ENCODE assay signal across 11 cellular contexts in the genomic region with DNA sequence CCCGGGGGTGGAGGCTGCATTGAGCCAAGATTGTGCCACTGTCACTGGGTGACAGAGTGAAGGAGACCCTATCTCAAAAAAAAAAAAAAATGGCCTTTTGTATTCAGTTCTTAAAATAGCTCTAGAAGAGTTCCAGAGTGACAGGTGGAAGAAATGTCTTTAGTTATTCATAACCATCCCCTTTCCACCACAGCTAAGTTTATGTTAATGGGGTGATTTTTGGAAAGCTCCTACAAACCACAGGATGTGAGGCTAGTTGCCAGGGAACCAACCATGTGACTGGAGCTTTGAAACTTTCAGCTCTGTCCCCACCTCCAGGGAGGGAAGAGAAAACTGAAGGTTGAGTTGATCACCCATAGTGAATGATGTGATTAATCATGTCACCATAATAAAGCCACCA. TPM values are rescaled to one million over a fixed set of nuclear protein-coding genes. Genes with fewer than 3 reads are reported as not detected.
DNase-seq lines count a peak whose midpoint lies in the region; ATAC-seq and TF ChIP-seq lines count a peak whose summit lies in the region.
"Had no signal": no experiment of that assay in that cellular context is flagged by ENCODE, and none has a peak within 500 bp of the region (broad histone marks: within the 10 kb centered on the region; RNA-seq: fewer than 3 reads in every experiment).

No MANE protein-coding gene starts in this region.

- H3K27ac Mint-ChIP-seq in CD4-positive, alpha-beta T cell, result peak overlapping the region; percentile 64
- peak overlapping the region; percentile 19 for H3K27ac Mint-ChIP-seq in activated CD4-positive, alpha-beta T cell treated with anti-CD3 and anti-CD28 coated beads for 36 hours

- peak; percentile 96 for ATAC-seq in CD4-positive, alpha-beta T cell (ENCODE audit: poor library complexity)
- peak; percentile 51 for ATAC-seq in HG02642 (IDR thresholded peaks at IDR 0.05; ENCODE audit: poor library complexity, unreplicated experiment)
- ATAC-seq in activated CD4-positive, alpha-beta T cell treated with anti-CD3 and anti-CD28 coated beads for 36 hours, result peak; percentile 98

- H3K36me3 ChIP-seq in spleen (peaks cover 0 to 97% (median 31%) of the 10 kb centered on the region in 6 donors), left ventricle myocardium inferior (peaks cover 49% of the 10 kb centered on the region)
- H3K36me3 ChIP-seq: HAP-1 had no signal

- no peaks in the 10 kb centered on the region for H3K27me3 ChIP-seq in CD4-positive, alpha-beta T cell (ENCODE audit: control insufficient read depth, insufficient read depth, low read length)
- H3K27me3 ChIP-seq in spleen (replicated peaks in 1 of 7) (no peaks in the 10 kb centered on the region), left ventricle myocardium inferior (ENCODE audit: low read depth) (no peaks in the 10 kb centered on the region)

- peaks cover 12% of the 10 kb centered on the region for H3K4me1 Mint-ChIP-seq in CD4-positive, alpha-beta T cell (ENCODE audit: low read depth)
- peaks cover 17% of the 10 kb centered on the region for H3K4me1 Mint-ChIP-seq in activated CD4-positive, alpha-beta T cell treated with anti-CD3 and anti-CD28 coated beads for 36 hours

- no peak overlapping the region for H3K27ac ChIP-seq in CD4-positive, alpha-beta T cell (ENCODE audit: low read depth, low read length)
- H3K27ac ChIP-seq in spleen (no peak overlapping the region), left ventricle myocardium inferior (replicated peaks) (no peak overlapping the region)

- no peak overlapping the region for H3K4me3 Mint-ChIP-seq in CD4-positive, alpha-beta T cell
- H3K4me3 Mint-ChIP-seq in activated CD4-positive, alpha-beta T cell treated with anti-CD3 and anti-CD28 coated beads for 36 hours, result no peak overlapping the region

- no peaks in the 10 kb centered on the region for H3K27me3 Mint-ChIP-seq in CD4-positive, alpha-beta T cell
- H3K27me3 Mint-ChIP-seq in activated CD4-positive, alpha-beta T cell treated with anti-CD3 and anti-CD28 coated beads for 36 hours, result no peaks in the 10 kb centered on the region

- H3K9me3 ChIP-seq in CD4-positive, alpha-beta T cell (ENCODE audit: control insufficient read depth, low read length), result no peaks in the 10 kb centered on the region
- no peaks in the 10 kb centered on the region for H3K9me3 ChIP-seq in spleen
- no peaks in the 10 kb centered on the region for H3K9me3 ChIP-seq in left ventricle myocardium inferior (replicated peaks)
- H3K9me3 ChIP-seq: HAP-1 had no signal

- no peak overlapping the region for H3K4me3 ChIP-seq in spleen
- H3K4me3 ChIP-seq in left ventricle myocardium inferior, result no peak overlapping the region
- H3K4me3 ChIP-seq: HAP-1 had no signal

- 84 to 100% (median 89%) methylated on average over 1 of the region's 1 CpG for WGBS in spleen, 5 donors

- H3K9me3 Mint-ChIP-seq in CD4-positive, alpha-beta T cell, result no peaks in the 10 kb centered on the region
- no peaks in the 10 kb centered on the region for H3K9me3 Mint-ChIP-seq in activated CD4-positive, alpha-beta T cell treated with anti-CD3 and anti-CD28 coated beads for 36 hours (ENCODE audit: low read depth)

- CTCF ChIA-PET in CD4-positive, alpha-beta T cell (lab: Charles Lee), result interaction anchor here (0.8 to 2.7 kb wide), 6 partner anchors 10 to 154 kb away, joined by 3 to 8 read pairs (median 5); no protein-coding TSS in a partner anchor
- CTCF ChIA-PET in activated CD4-positive, alpha-beta T cell treated with anti-CD3 and anti-CD28 coated beads for 36 hours (lab: Charles Lee), result interaction anchor here (0.6 to 1.4 kb wide), 9 partner anchors 10 to 579 kb away, joined by 3 to 5 read pairs (median 3); partner anchors contain the start of gene GET3

- peaks cover 17% of the 10 kb centered on the region for H3K36me3 Mint-ChIP-seq in CD4-positive, alpha-beta T cell (ENCODE audit: low read depth)
- peaks cover 7% of the 10 kb centered on the region for H3K36me3 Mint-ChIP-seq in activated CD4-positive, alpha-beta T cell treated with anti-CD3 and anti-CD28 coated beads for 36 hours (ENCODE audit: low read depth)

- peak in 5 of 10 experiments; percentile 14 to 52 (median 20) for DNase-seq in CD4-positive, alpha-beta T cell
- peak; percentile 80 for DNase-seq in activated CD4-positive, alpha-beta T cell treated with anti-CD3 and anti-CD28 coated beads for 36 hours
- DNase-seq in iris pigment epithelial cell (ENCODE audit: low read depth) (peak; percentile 60), HUDEP-2 (lab: John Stamatoyannopoulos, UW; ENCODE audit: unreplicated experiment in 76 of 76) (no peak), spleen (no peak), SW480 (ENCODE audit: low spot score) (no peak), left ventricle myocardium inferior (no peak)
- DNase-seq: DMS79, NCI-H1694 treated with DMSO at 0.1 percent for 48 hours had no signal

- TF ChIP-seq CTCF in CD4-positive, alpha-beta T cell (IDR thresholded peaks at IDR 0.05), result no peak
- TF ChIP-seq CTCF in spleen (IDR thresholded peaks at IDR 0.05 in 8 of 11, conservative IDR thresholded peaks at IDR 0.05 in 3 of 11), result no peak
- TF ChIP-seq CTCF in left ventricle myocardium inferior (IDR thresholded peaks at IDR 0.05; ENCODE audit: borderline replicate concordance), result no peak

- POLR2A ChIA-PET in CD4-positive, alpha-beta T cell (lab: Charles Lee), result interaction anchor here (1.2 to 2.8 kb wide), 3 partner anchors 10 to 188 kb away, joined by 3 to 15 read pairs (median 7); partner anchors contain the start of gene JUNB
- POLR2A ChIA-PET in activated CD4-positive, alpha-beta T cell treated with anti-CD3 and anti-CD28 coated beads for 36 hours (lab: Charles Lee), result interaction anchor here (0.6 to 1.0 kb wide), 5 partner anchors 10 to 289 kb away, joined by 3 to 11 read pairs (median 5); partner anchors contain the start of gene ZNF563

- H3K4me1 ChIP-seq in spleen (peaks cover 0 to 37% (median 14%) of the 10 kb centered on the region in 6 donors), left ventricle myocardium inferior (peaks cover under 1% of the 10 kb centered on the region)
- H3K4me1 ChIP-seq: HAP-1 had no signal

- TF ChIP-seq POLR2A in spleen (IDR thresholded peaks at IDR 0.05), result no peak

- intact Hi-C loops in CD4-positive, alpha-beta T cell (cut with DNase I, micrococcal nuclease), result no loop called here
- intact Hi-C loops in activated CD4-positive, alpha-beta T cell treated with anti-CD3 and anti-CD28 coated beads for 36 hours (cut with DNase I, micrococcal nuclease), result loop anchor here in 1 of 2 experiments (1.0 kb wide), 1 partner anchor 10 kb away; no protein-coding TSS in a partner anchor
- intact Hi-C loops in spleen (cut with DNase I; ENCODE audit: low total_unique reads), result no loop called here
- intact Hi-C loops in left ventricle myocardium inferior (cut with micrococcal nuclease), result no loop called here

RNA-seq across cellular contexts. Expression of gene ZNF490, which starts 6.9 kb away (rescaled TPM):
- 1 to 10 TPM; 6.2 to 7.1 TPM for total RNA-seq in CD4-positive, alpha-beta T cell
- 1 to 10 TPM; 7.7 to 8.7 TPM for total RNA-seq in activated CD4-positive, alpha-beta T cell treated with anti-CD3 and anti-CD28 coated beads for 36 hours
- 10 to 100 TPM; 11.6 to 21.7 (median 15.4) TPM for total RNA-seq in spleen
- polyA plus RNA-seq in spleen, result 1 to 10 TPM in 1 of 3 donors, under 1 TPM in 2; 0.77 to 1.1 (median 0.93) TPM
- 4.1 TPM for total RNA-seq in left ventricle myocardium inferior

RNA-seq across cellular contexts. Expression of gene ZNF791, which starts 7.0 kb away (rescaled TPM):
- total RNA-seq in CD4-positive, alpha-beta T cell, result 100 to 1,000 TPM; 102 to 103 TPM
- 10 to 100 TPM; 16.1 to 18.1 TPM for total RNA-seq in activated CD4-positive, alpha-beta T cell treated with anti-CD3 and anti-CD28 coated beads for 36 hours
- total RNA-seq in spleen, result 10 to 100 TPM; 27.8 to 64.9 (median 33.4) TPM
- polyA plus RNA-seq in spleen, result 10 to 100 TPM in 1 of 3 donors, 1 to 10 TPM in 2; 6.8 to 11.1 (median 7.3) TPM
- total RNA-seq in left ventricle myocardium inferior, result 15.4 TPM

RNA-seq across cellular contexts. Expression of gene ZNF564, which starts 52.4 kb away (rescaled TPM):
- 10 to 100 TPM; 17.3 to 18.0 TPM for total RNA-seq in CD4-positive, alpha-beta T cell
- 1 to 10 TPM; 5.2 to 5.6 TPM for total RNA-seq in activated CD4-positive, alpha-beta T cell treated with anti-CD3 and anti-CD28 coated beads for 36 hours
- total RNA-seq in spleen (10 to 100 TPM; 17.0 to 24.5 (median 21.7) TPM), left ventricle myocardium inferior (11.1 TPM)
- 10 to 100 TPM in 1 of 3 donors, 1 to 10 TPM in 2; 5.9 to 11.4 (median 6.5) TPM for polyA plus RNA-seq in spleen

Comparison
In these comparisons a context has a peak if more than half of its experiments do, and no peak if none do; other contexts are left out.
1. DNase-seq: peak in activated CD4-positive, alpha-beta T cell treated with anti-CD3 and anti-CD28 coated beads for 36 hours (single experiment) and iris pigment epithelial cell (single experiment); none in HUDEP-2 (0 of 76), spleen (single experiment), SW480 (single experiment) and left ventricle myocardium inferior (single experiment).
2. Peak in every context shown above with its lines, with median percentiles within 50 percentile points of each other: ATAC-seq.